Comparison of ENCODE assay signal across 26 cellular contexts in genomic region chr4:8780086-8780485, GRCh38.
"Had no signal": no experiment of that assay in that cellular context is flagged by ENCODE, and none has a peak within 500 bp of the region (broad histone marks: within the 10 kb centered on the region; RNA-seq: fewer than 3 reads in every experiment).

No MANE protein-coding gene starts in this region.

- H3K4me3 ChIP-seq: neural progenitor cell, pancreas, prostate gland, right atrium auricular region, skin epidermis, smooth muscle cell, spleen, suprapubic skin, testis, tibial artery, transverse colon, upper lobe of right lung, uterus had no signal

- DNase-seq: natural killer cell; nucleus accumbens; retina; spleen; stimulated activated CD4-positive, alpha-beta T cell treated with anti-CD3 and anti-CD28 coated beads, Interleukin-12 subunit alpha, Interleukin-12 subunit beta, amount 100 ng/mL, for 4 hours; stimulated activated CD4-positive, alpha-beta T cell treated with anti-CD3 and anti-CD28 coated beads, Interleukin-1b, Interleukin-23, amount 100 ng/mL, for 48 hours; stimulated activated CD4-positive, alpha-beta T cell treated with anti-CD3 and anti-CD28 coated beads, Interleukin-4, amount 100 ng/mL, for 1 hour; stimulated activated CD4-positive, alpha-beta T cell treated with anti-CD3 and anti-CD28 coated beads, Interleukin-4, amount 100 ng/mL, for 4 hours; stimulated activated CD8-positive, alpha-beta memory T cell treated with anti-CD3 and anti-CD28 coated beads, Interleukin-4, amount 100 ng/mL, for 48 hours; stimulated activated naive CD4-positive, alpha-beta T cell; stimulated activated naive CD8-positive, alpha-beta T cell treated with anti-CD3 and anti-CD28 coated beads, Interleukin-15, amount 100 ng/mL, for 72 hours; stimulated activated naive CD8-positive, alpha-beta T cell treated with anti-CD3 and anti-CD28 coated beads, Interleukin-15, Interleukin-2, amounts not matched to agents 100 U/mL and 50 U/mL, for 24 hours; substantia nigra; testis; tibial artery; transverse colon; upper lobe of right lung; uterus had no signal

- H3K9me3 ChIP-seq: neutrophil, pancreas, prostate gland, right atrium auricular region, spleen, suprapubic skin, testis, tibial artery, transverse colon, upper lobe of right lung, uterus had no signal

- H2AFZ ChIP-seq: neural progenitor cell had no signal

- H3K9ac ChIP-seq: neural progenitor cell had no signal

- H3K36me3 ChIP-seq: neural progenitor cell, neutrophil, pancreas, prostate gland, right atrium auricular region, spleen, suprapubic skin, tibial artery, transverse colon, upper lobe of right lung, uterus had no signal

- H3K4me1 ChIP-seq: neural progenitor cell, pancreas, prostate gland, right atrium auricular region, spleen, suprapubic skin, testis, tibial artery, upper lobe of right lung, uterus had no signal

- H3K4me2 ChIP-seq: neural progenitor cell, smooth muscle cell had no signal

- H3K27ac ChIP-seq: neural progenitor cell, neutrophil, pancreas, prostate gland, right atrium auricular region, skin epidermis, spleen, suprapubic skin, testis, tibial artery, transverse colon, upper lobe of right lung, uterus had no signal

- H3K27me3 ChIP-seq: neural progenitor cell, neutrophil, pancreas, right atrium auricular region, testis, transverse colon, upper lobe of right lung, uterus had no signal
